24 cellular contexts compared by ENCODE assay signal in the genomic region with DNA sequence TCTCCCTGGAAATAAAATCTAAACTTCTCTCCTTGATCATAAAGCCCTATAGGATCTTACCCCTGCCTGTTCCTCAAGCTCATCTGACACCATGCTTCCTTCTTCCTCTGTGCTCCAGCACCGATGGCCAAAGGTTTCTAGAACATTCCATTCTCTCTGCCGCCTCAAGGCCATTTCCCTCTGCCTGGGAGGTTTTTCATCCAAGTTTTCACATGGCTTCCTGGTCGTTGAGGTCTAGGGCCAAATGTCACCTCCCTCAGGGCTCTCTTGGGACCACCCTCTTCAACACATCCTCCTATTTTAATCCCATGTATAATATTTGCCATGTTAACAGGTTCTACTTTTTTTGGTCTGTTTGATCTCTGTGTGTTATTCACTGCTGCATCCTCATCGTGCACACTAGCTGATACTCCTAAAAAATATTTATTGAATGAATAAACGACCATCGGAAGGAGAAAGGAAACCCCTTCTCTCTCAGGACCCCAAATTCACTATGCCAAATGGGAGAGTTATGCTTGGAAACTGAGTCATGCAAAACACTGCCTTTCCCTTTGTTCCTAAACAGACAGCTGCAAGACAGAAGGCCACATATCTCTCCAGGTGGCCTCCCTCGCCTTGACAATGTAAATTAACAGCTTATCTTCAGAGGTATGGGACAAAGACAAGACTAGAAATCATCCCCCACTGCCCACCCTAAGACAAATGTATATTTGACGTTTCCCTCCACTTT.
DNase-seq lines count a peak whose midpoint lies in the region; ATAC-seq and TF ChIP-seq lines count a peak whose summit lies in the region.
"Had no signal": no experiment of that assay in that cellular context is flagged by ENCODE, and none has a peak within 500 bp of the region (broad histone marks: within the 10 kb centered on the region; RNA-seq: fewer than 3 reads in every experiment).

No MANE protein-coding gene starts in this region.

- no peaks in the 10 kb centered on the region for H3K9me3 ChIP-seq in Caco-2
- H3K9me3 ChIP-seq in gastroesophageal sphincter: no peaks in the 10 kb centered on the region
- H3K9me3 ChIP-seq: SJCRH30, upper lobe of right lung had no signal

- H3K4me1 ChIP-seq in Caco-2 (peaks cover 3% of the 10 kb centered on the region; the same call in 1 of the 2 replicates), gastroesophageal sphincter (peaks cover 9 to 50% (median 16%) of the 10 kb centered on the region in 3 donors)
- H3K4me1 ChIP-seq: SJCRH30 had no signal

- no TSS peak for BruUV-seq in Caco-2 (replicated peaks; lab: Mats Ljungman, UMichigan)

- no peak overlapping the region for H3K4me3 ChIP-seq in Caco-2 (ENCODE audit: low read depth, low read length)
- H3K4me3 ChIP-seq in gastroesophageal sphincter: no peak overlapping the region
- H3K4me3 ChIP-seq: K562, SJCRH30, upper lobe of right lung had no signal

- intact Hi-C loops in Caco-2 (cut with micrococcal nuclease; ENCODE audit: unreplicated experiment): no loop called here

- peak overlapping the region in 3 of 4 donors; percentile 42 to 92 (median 48) for H3K27ac ChIP-seq in gastroesophageal sphincter
- H3K27ac ChIP-seq: SJCRH30, upper lobe of right lung had no signal

- no peak for TF ChIP-seq EP300 in gastroesophageal sphincter (IDR thresholded peaks at IDR 0.05)

- WGBS in gastroesophageal sphincter (ENCODE audit: low coverage in 1 of 2), 2 donors: 57 to 72% methylated on average over 5 to 8 of the region's 8 CpGs

- ATAC-seq in WTC11 (peak; percentile 43), gastroesophageal sphincter (no peak), HG03175 (IDR thresholded peaks at IDR 0.05; ENCODE audit: unreplicated experiment) (no peak)
- ATAC-seq: K562, upper lobe of right lung had no signal

- TF ChIP-seq POLR2A in gastroesophageal sphincter (IDR thresholded peaks at IDR 0.05): no peak

- H3K36me3 ChIP-seq in Caco-2 (ENCODE audit: control insufficient read depth, insufficient read depth, low read length): no peaks in the 10 kb centered on the region
- no peaks in the 10 kb centered on the region for H3K36me3 ChIP-seq in gastroesophageal sphincter
- H3K36me3 ChIP-seq: SJCRH30, upper lobe of right lung had no signal

- H3K36me3 Mint-ChIP-seq in Caco-2 (ENCODE audit: insufficient read depth, unreplicated experiment) (no peaks in the 10 kb centered on the region), WTC11 (peaks cover 6% of the 10 kb centered on the region; the same call in 1 of the 2 replicates), progenitor cell of endocrine pancreas (ENCODE audit: insufficient read depth) (no peaks in the 10 kb centered on the region)

- H3K27ac Mint-ChIP-seq in Caco-2 (ENCODE audit: unreplicated experiment) (peak overlapping the region; percentile 30), WTC11 (peak overlapping the region; percentile 87), progenitor cell of endocrine pancreas (peak overlapping the region; percentile 42)

- H3K4me3 Mint-ChIP-seq in Caco-2 (ENCODE audit: unreplicated experiment) (no peak overlapping the region), WTC11 (no peak overlapping the region), progenitor cell of endocrine pancreas (ENCODE audit: low read depth) (no peak overlapping the region)

- POLR2A ChIA-PET in Caco-2 (lab: Charles Lee) (no interaction called here), WTC11 (lab: Charles Lee) (no interaction called here), HEK293T (lab: Yijun Ruan, JAX) (no interaction called here)

- H3K4me1 Mint-ChIP-seq in Caco-2 (ENCODE audit: low read depth, unreplicated experiment) (peaks cover 12% of the 10 kb centered on the region), WTC11 (peaks cover 84% of the 10 kb centered on the region), progenitor cell of endocrine pancreas (ENCODE audit: low read depth) (peaks cover 26% of the 10 kb centered on the region)

- TF ChIP-seq CTCF in Caco-2 (IDR thresholded peaks at IDR 0.05; ENCODE audit: insufficient read depth in 1 of 2, low read depth in 1 of 2, low read length in 1 of 2, severe bottlenecking in 1 of 2, unreplicated experiment in 1 of 2) (no peak), WTC11 (IDR thresholded peaks at IDR 0.05) (no peak), gastroesophageal sphincter (IDR thresholded peaks at IDR 0.05) (no peak), progenitor cell of endocrine pancreas (IDR thresholded peaks at IDR 0.05; ENCODE audit: unreplicated experiment) (no peak)

- H3K27me3 ChIP-seq in Caco-2 (replicated peaks; ENCODE audit: control insufficient read depth, insufficient read depth, low read length) (no peaks in the 10 kb centered on the region), gastroesophageal sphincter (no peaks in the 10 kb centered on the region)
- H3K27me3 ChIP-seq: SJCRH30, upper lobe of right lung had no signal

- H3K9me3 Mint-ChIP-seq in Caco-2 (ENCODE audit: unreplicated experiment): no peaks in the 10 kb centered on the region
- peaks cover 8% of the 10 kb centered on the region; the same call in 1 of the 2 replicates for H3K9me3 Mint-ChIP-seq in WTC11
- H3K9me3 Mint-ChIP-seq in progenitor cell of endocrine pancreas (ENCODE audit: low read depth): no peaks in the 10 kb centered on the region

- H3K27me3 Mint-ChIP-seq in Caco-2 (ENCODE audit: insufficient read depth, unreplicated experiment) (no peaks in the 10 kb centered on the region), WTC11 (ENCODE audit: low read depth) (no peaks in the 10 kb centered on the region), progenitor cell of endocrine pancreas (peaks cover 3% of the 10 kb centered on the region)
- H3K27me3 Mint-ChIP-seq: stimulated activated naive B cell treated with anti-CD40 and anti-IgM and Interleukin-4, amounts not matched to agents 10 μg/mL and 1 μg/mL and 100 μg/mL, for 72 hours had no signal

- CTCF ChIA-PET in Caco-2 (lab: Charles Lee) (no interaction called here), WTC11 (lab: Charles Lee) (interaction anchor here (1.0 kb wide), 1 partner anchor 13 kb away, joined by 3 read pairs; no protein-coding TSS in a partner anchor), HEK293T (lab: Yijun Ruan, JAX) (no interaction called here)

- DNase-seq in Caco-2 (no peak), WTC11 (ENCODE audit: low spot score) (no peak), progenitor cell of endocrine pancreas (ENCODE audit: low spot score, unreplicated experiment) (no peak), GOT3 (lab: John Stamatoyannopoulos, UW) (no peak), SW 1271 (lab: John Stamatoyannopoulos, UW) (no peak), HEK293T (ENCODE audit: extremely low spot score) (no peak)
- DNase-seq: activated CD4-positive, alpha-beta T cell treated with anti-CD3 and anti-CD28 coated beads, Interleukin-2, amount 50 U/mL, for 1 hour; activated gamma-delta T cell treated with Interleukin-2 at 50 U/mL for 16 hours; activated T-cell treated with anti-CD3 and anti-CD28 coated beads, Interleukin-2, amount 50 U/mL, for 1 hour; COR-L47; DMS53; hypothalamus; mammary epithelial cell; NCI-H1092 treated with DMSO at 0.1 percent for 48 hours; NCI-H187; NCI-H2171; SJCRH30; stimulated activated CD4-positive, alpha-beta T cell treated with anti-CD3 and anti-CD28 coated beads, Interleukin-15, amount 100 ng/mL, for 24 hours; stimulated activated naive B cell treated with anti-CD40 and anti-IgM and Interleukin-4, amounts not matched to agents 10 μg/mL and 1 μg/mL and 100 μg/mL, for 72 hours; substantia nigra; upper lobe of right lung had no signal

TF ChIP-seq in WTC11, 78 proteins besides CTCF, POLR2A, EP300 and RAD21 (continues in another document):
- TF ChIP-seq FOXK1 (CRISPR knock-in tag; IDR thresholded peaks at IDR 0.05) (no peak), SMAD3 (CRISPR knock-in tag; IDR thresholded peaks at IDR 0.05; ENCODE audit: borderline replicate concordance) (no peak), ESRRA (CRISPR knock-in tag; IDR thresholded peaks at IDR 0.05; ENCODE audit: borderline replicate concordance) (no peak)
- TF ChIP-seq, protein P1, sequence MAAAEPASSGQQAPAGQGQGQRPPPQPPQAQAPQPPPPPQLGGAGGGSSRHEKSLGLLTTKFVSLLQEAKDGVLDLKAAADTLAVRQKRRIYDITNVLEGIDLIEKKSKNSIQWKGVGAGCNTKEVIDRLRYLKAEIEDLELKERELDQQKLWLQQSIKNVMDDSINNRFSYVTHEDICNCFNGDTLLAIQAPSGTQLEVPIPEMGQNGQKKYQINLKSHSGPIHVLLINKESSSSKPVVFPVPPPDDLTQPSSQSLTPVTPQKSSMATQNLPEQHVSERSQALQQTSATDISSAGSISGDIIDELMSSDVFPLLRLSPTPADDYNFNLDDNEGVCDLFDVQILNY (CRISPR knock-in tag; IDR thresholded peaks at IDR 0.05): no peak

TF ChIP-seq in HEK293T, 16 proteins besides CTCF, POLR2A, EP300 and RAD21:
- no peak for TF ChIP-seq HDGF (IDR thresholded peaks at IDR 0.05; ENCODE audit: borderline replicate concordance)
- no peak for TF ChIP-seq FOXA1 (IDR thresholded peaks at IDR 0.05)
- TF ChIP-seq, protein P2, sequence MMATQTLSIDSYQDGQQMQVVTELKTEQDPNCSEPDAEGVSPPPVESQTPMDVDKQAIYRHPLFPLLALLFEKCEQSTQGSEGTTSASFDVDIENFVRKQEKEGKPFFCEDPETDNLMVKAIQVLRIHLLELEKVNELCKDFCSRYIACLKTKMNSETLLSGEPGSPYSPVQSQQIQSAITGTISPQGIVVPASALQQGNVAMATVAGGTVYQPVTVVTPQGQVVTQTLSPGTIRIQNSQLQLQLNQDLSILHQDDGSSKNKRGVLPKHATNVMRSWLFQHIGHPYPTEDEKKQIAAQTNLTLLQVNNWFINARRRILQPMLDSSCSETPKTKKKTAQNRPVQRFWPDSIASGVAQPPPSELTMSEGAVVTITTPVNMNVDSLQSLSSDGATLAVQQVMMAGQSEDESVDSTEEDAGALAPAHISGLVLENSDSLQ (IDR thresholded peaks at IDR 0.05): no peak
- no peak for TF ChIP-seq NFRKB (IDR thresholded peaks at IDR 0.05)
- TF ChIP-seq ZNF384 (IDR thresholded peaks at IDR 0.05): no peak

Comparison
In these comparisons a context has a peak if more than half of its experiments do, and no peak if none do; other contexts are left out.
1. H3K27ac Mint-ChIP-seq: peak in every context shown above with its lines; median percentile 87 in WTC11; 42 in progenitor cell of endocrine pancreas; 30 in Caco-2.